19 cellular contexts compared by ENCODE assay signal in genomic region chr1:54865238-54866073, GRCh38. TPM values are rescaled to one million over a fixed set of nuclear protein-coding genes. Genes with fewer than 3 reads are reported as not detected.
DNase-seq lines count a peak whose midpoint lies in the region; ATAC-seq and TF ChIP-seq lines count a peak whose summit lies in the region.
"Had no signal": no experiment of that assay in that cellular context is flagged by ENCODE, and none has a peak within 500 bp of the region (broad histone marks: within the 10 kb centered on the region; RNA-seq: fewer than 3 reads in every experiment).

No MANE protein-coding gene starts in this region.

- H4K8ac ChIP-seq in trophoblast cell (ENCODE audit: low read depth, low read length) = no peak overlapping the region

- no peaks in the 10 kb centered on the region for H3K9me3 Mint-ChIP-seq in MCF 10A (ENCODE audit: unreplicated experiment)
- no peaks in the 10 kb centered on the region for H3K9me3 Mint-ChIP-seq in activated naive CD8-positive, alpha-beta T cell treated with anti-CD3 and anti-CD28 coated beads, Interleukin-2, amount 50 U/mL, for 24 hours

- H2AK5ac ChIP-seq in trophoblast cell (ENCODE audit: low read length) = no peak overlapping the region

- no peaks in the 10 kb centered on the region for H3K79me2 ChIP-seq in trophoblast cell (ENCODE audit: control insufficient read depth, insufficient read depth, low read length, poor library complexity)

- intact Hi-C loops in MCF 10A (cut with micrococcal nuclease) (no loop called here), breast epithelium (cut with DNase I; ENCODE audit: low total_unique reads) (no loop called here), head of caudate nucleus (cut with DNase I) (no loop called here)

- DNase-seq in MCF 10A (ENCODE audit: unreplicated experiment) (no peak), breast epithelium (ENCODE audit: low spot score in 2 of 2) (no peak), head of caudate nucleus (peak in 27 of 42 donors; percentile 22 to 78 (median 46)), mesenteric fat pad (ENCODE audit: low spot score) (peak; percentile 57), KG1 (lab: John Stamatoyannopoulos, UW) (no peak), trophoblast cell (no peak)
- DNase-seq in stimulated activated CD4-positive, alpha-beta T cell treated with anti-CD3 and anti-CD28 coated beads, Interleukin-2, amount 100 ng/mL, for 24 hours = no peak
- DNase-seq in activated naive CD8-positive, alpha-beta T cell treated with anti-CD3 and anti-CD28 coated beads, Interleukin-2, amount 50 U/mL, for 24 hours = no peak
- DNase-seq: activated CD4-positive, alpha-beta T cell treated with anti-CD3 and anti-CD28 coated beads, Interleukin-2, amount 50 U/mL, for 4 hours; activated naive CD4-positive, alpha-beta T cell; left ventricle myocardium superior; NCI-H1105; Right ventricle myocardium superior; stimulated activated CD8-positive, alpha-beta memory T cell treated with anti-CD3 and anti-CD28 coated beads, Interleukin-4, amount 100 ng/mL, for 48 hours; T-helper 1 cell had no signal

- peak overlapping the region in 1 of 2 donors; percentile 49 for H3K27ac ChIP-seq in breast epithelium
- no peak overlapping the region for H3K27ac ChIP-seq in trophoblast cell (ENCODE audit: low read depth, low read length)
- H3K27ac ChIP-seq: skin epidermis, thoracic aorta had no signal

- no peak overlapping the region for H3K4me3 Mint-ChIP-seq in MCF 10A (ENCODE audit: unreplicated experiment)
- no peak overlapping the region for H3K4me3 Mint-ChIP-seq in activated naive CD8-positive, alpha-beta T cell treated with anti-CD3 and anti-CD28 coated beads, Interleukin-2, amount 50 U/mL, for 24 hours

- peaks cover 84% of the 10 kb centered on the region for H3K36me3 Mint-ChIP-seq in MCF 10A (ENCODE audit: insufficient read depth, unreplicated experiment)
- H3K36me3 Mint-ChIP-seq in activated naive CD8-positive, alpha-beta T cell treated with anti-CD3 and anti-CD28 coated beads, Interleukin-2, amount 50 U/mL, for 24 hours (ENCODE audit: low read depth) = peaks cover 30% of the 10 kb centered on the region

- H3K36me3 ChIP-seq in breast epithelium (no peaks in the 10 kb centered on the region), trophoblast cell (ENCODE audit: control insufficient read depth in 1 of 2, insufficient read depth in 2 of 2, low read length in 2 of 2) (peaks cover 51 to 66% of the 10 kb centered on the region in 2 experiments)
- H3K36me3 ChIP-seq: BLaER1 treated with 17β-estradiol and CSF1 and Interleukin-3, amounts not matched to agents 10 nM and 100 nM had no signal

- H3K27me3 ChIP-seq in breast epithelium (no peaks in the 10 kb centered on the region), trophoblast cell (ENCODE audit: insufficient read depth, low read length) (no peaks in the 10 kb centered on the region)
- H3K27me3 ChIP-seq: BLaER1 treated with 17β-estradiol and CSF1 and Interleukin-3, amounts not matched to agents 10 nM and 100 nM had no signal

- no peak overlapping the region for H2BK120ac ChIP-seq in trophoblast cell (ENCODE audit: insufficient read depth, low read length, poor library complexity)

- WGBS in trophoblast cell (ENCODE audit: extremely low coverage, insufficient coverage, insufficient read length) = no CpG with 5 or more reads among the region's 17 CpGs

- CTCF ChIA-PET in MCF 10A (lab: Yijun Ruan, JAX) = interaction anchor here (0.8 to 1.3 kb wide), 5 partner anchors 12 to 195 kb away, joined by 3 to 5 read pairs (median 3); no protein-coding TSS in a partner anchor

- H2AFZ ChIP-seq in trophoblast cell (ENCODE audit: insufficient read depth, low read length, poor library complexity) = no peak overlapping the region

- POLR2A ChIA-PET in MCF 10A (lab: Yijun Ruan, JAX) = interaction anchor here (0.8 to 0.9 kb wide), 2 partner anchors 9 to 21 kb away, joined by 3 read pairs; no protein-coding TSS in a partner anchor

- no peaks in the 10 kb centered on the region for H3K27me3 Mint-ChIP-seq in MCF 10A (ENCODE audit: insufficient read depth, unreplicated experiment)
- H3K27me3 Mint-ChIP-seq in activated naive CD8-positive, alpha-beta T cell treated with anti-CD3 and anti-CD28 coated beads, Interleukin-2, amount 50 U/mL, for 24 hours = no peaks in the 10 kb centered on the region
- H3K27me3 Mint-ChIP-seq: progenitor cell of endocrine pancreas had no signal

- BruUV-seq in MCF 10A (replicated peaks; lab: Mats Ljungman, UMichigan) = no TSS peak

- no peak overlapping the region for H3K23ac ChIP-seq in trophoblast cell (ENCODE audit: low read length)

- H3K18ac ChIP-seq in trophoblast cell (ENCODE audit: low read length) = no peak overlapping the region

- peak overlapping the region; percentile 20 for H3K27ac Mint-ChIP-seq in MCF 10A (ENCODE audit: low read depth, unreplicated experiment)
- H3K27ac Mint-ChIP-seq in activated naive CD8-positive, alpha-beta T cell treated with anti-CD3 and anti-CD28 coated beads, Interleukin-2, amount 50 U/mL, for 24 hours = no peak overlapping the region
- H3K27ac Mint-ChIP-seq: progenitor cell of endocrine pancreas had no signal

- TF ChIP-seq CTCF in MCF 10A (IDR thresholded peaks at IDR 0.05; ENCODE audit: unreplicated experiment) (no peak), breast epithelium (IDR thresholded peaks at IDR 0.05) (no peak)

- no peak overlapping the region for H3K14ac ChIP-seq in trophoblast cell (ENCODE audit: low read length)

- no peak overlapping the region for H2BK12ac ChIP-seq in trophoblast cell (ENCODE audit: low read length)

- H3K4me1 ChIP-seq in breast epithelium (no peaks in the 10 kb centered on the region), trophoblast cell (ENCODE audit: control insufficient read depth in 1 of 2, insufficient read depth in 2 of 2, low read length in 2 of 2) (peaks cover 11 to 16% of the 10 kb centered on the region in 2 experiments)

- H4K12ac ChIP-seq in trophoblast cell (ENCODE audit: low read depth, low read length) = no peak overlapping the region

- no peaks in the 10 kb centered on the region for H3K9me3 ChIP-seq in breast epithelium
- no peaks in the 10 kb centered on the region for H3K9me3 ChIP-seq in trophoblast cell (ENCODE audit: insufficient read depth, low read depth, low read length)
- H3K9me3 ChIP-seq: BLaER1 treated with 17β-estradiol and CSF1 and Interleukin-3, amounts not matched to agents 10 nM and 100 nM; thoracic aorta had no signal

- H3K4me3 ChIP-seq in breast epithelium (no peak overlapping the region), trophoblast cell (ENCODE audit: low read depth, low read length) (no peak overlapping the region)
- H3K4me3 ChIP-seq: BLaER1 treated with 17β-estradiol and CSF1 and Interleukin-3, amounts not matched to agents 10 nM and 100 nM; skin epidermis; thoracic aorta had no signal

- no peak for ATAC-seq in activated naive CD8-positive, alpha-beta T cell treated with anti-CD3 and anti-CD28 coated beads, Interleukin-2, amount 50 U/mL, for 24 hours
- ATAC-seq: left ventricle myocardium superior had no signal

- H3K4me1 Mint-ChIP-seq in MCF 10A (ENCODE audit: insufficient read depth, unreplicated experiment) = peaks cover 27% of the 10 kb centered on the region
- no peaks in the 10 kb centered on the region for H3K4me1 Mint-ChIP-seq in activated naive CD8-positive, alpha-beta T cell treated with anti-CD3 and anti-CD28 coated beads, Interleukin-2, amount 50 U/mL, for 24 hours

- no peak overlapping the region for H3K9ac ChIP-seq in trophoblast cell (ENCODE audit: low read length)
- H3K9ac ChIP-seq: BLaER1 treated with 17β-estradiol and CSF1 and Interleukin-3, amounts not matched to agents 10 nM and 100 nM had no signal

- no peak for TF ChIP-seq POLR2A in breast epithelium (IDR thresholded peaks at IDR 0.05)

- no peak overlapping the region for H4K91ac ChIP-seq in trophoblast cell (ENCODE audit: low read depth, low read length)

- H3K4me2 ChIP-seq in trophoblast cell (ENCODE audit: low read length) = no peak overlapping the region

- no peak overlapping the region for H2BK5ac ChIP-seq in trophoblast cell (ENCODE audit: low read depth, low read length, poor library complexity)

- peaks cover 4% of the 10 kb centered on the region for H3K79me1 ChIP-seq in trophoblast cell (ENCODE audit: low read length)

- no peak overlapping the region for H3K4ac ChIP-seq in trophoblast cell (ENCODE audit: low read depth, low read length)

RNA-seq across cellular contexts. Expression of gene DHCR24, which starts 21.5 kb away (rescaled TPM):
- total RNA-seq in MCF 10A (2022) (126 and 135 TPM in 2 replicates), breast epithelium (100 to 1,000 TPM; 149 to 230 (median 157) TPM), mesenteric fat pad (115 TPM)
- polyA plus RNA-seq in trophoblast cell (2013) = 120 and 123 TPM in 2 replicates

Comparison
In these comparisons a context has a peak if more than half of its experiments do, and no peak if none do; other contexts are left out.
1. DNase-seq: peak in head of caudate nucleus (27 of 42) and mesenteric fat pad (single experiment); none in MCF 10A (single experiment), breast epithelium (0 of 2), stimulated activated CD4-positive, alpha-beta T cell treated with anti-CD3 and anti-CD28 coated beads, Interleukin-2, amount 100 ng/mL, for 24 hours (0 of 2), KG1 (single experiment), activated naive CD8-positive, alpha-beta T cell treated with anti-CD3 and anti-CD28 coated beads, Interleukin-2, amount 50 U/mL, for 24 hours (single experiment) and trophoblast cell (0 of 2).